ENCODE assay signal across 8 cellular contexts in genomic region chr16:74015953-74016352, GRCh38.
"Had no signal": no experiment of that assay in that cellular context is flagged by ENCODE, and none has a peak within 500 bp of the region (broad histone marks: within the 10 kb centered on the region; RNA-seq: fewer than 3 reads in every experiment).

No MANE protein-coding gene starts in this region.

- ATAC-seq: GM12878 had no signal

- DNase-seq: GDM1, GF-D8 had no signal

- H3K4me3 ChIP-seq: GM12878 had no signal

- FAIRE-seq: G401.6, GM12878, GM12891, GM12892, GM18507, GM19239 had no signal
